In genomic region chr1:227124461-227124860, GRCh38 we compare ENCODE assay signal across 17 cellular contexts.
"Had no signal": no experiment of that assay in that cellular context is flagged by ENCODE, and none has a peak within 500 bp of the region (broad histone marks: within the 10 kb centered on the region; RNA-seq: fewer than 3 reads in every experiment).

No MANE protein-coding gene starts in this region.

- DNase-seq: activated CD4-positive, alpha-beta T cell treated with anti-CD3 and anti-CD28 coated beads for 48 hours; activated CD8-positive, alpha-beta T cell treated with anti-CD3 and anti-CD28 coated beads for 36 hours; activated gamma-delta T cell; activated T-cell treated with anti-CD3 and anti-CD28 coated beads, Interleukin-2, amount 50 U/mL, for 48 hours; amniotic stem cell; endodermal cell; erythroblast; hypothalamus; left colon; lower lobe of right lung; midbrain; psoas muscle; SK-N-SH; spleen; stimulated activated naive CD8-positive, alpha-beta T cell treated with anti-CD3 and anti-CD28 coated beads, Interleukin-15, amount 100 ng/mL, for 72 hours had no signal

- H3K9ac ChIP-seq: neural progenitor cell, SK-N-SH had no signal

- H2AFZ ChIP-seq: neural progenitor cell had no signal

- H3K9me3 ChIP-seq: lower lobe of right lung, psoas muscle, SK-N-SH, spleen, thoracic aorta had no signal

- H3K4me3 ChIP-seq: lower lobe of right lung, neural progenitor cell, psoas muscle, spleen, thoracic aorta had no signal

- H3K4me2 ChIP-seq: neural progenitor cell, SK-N-SH had no signal

- H3K27ac ChIP-seq: lower lobe of right lung, neural progenitor cell, psoas muscle, spleen, thoracic aorta had no signal

- H3K36me3 ChIP-seq: lower lobe of right lung, spleen, thoracic aorta had no signal

- H3K27me3 ChIP-seq: neural progenitor cell, spleen had no signal

- H3K4me1 ChIP-seq: lower lobe of right lung, psoas muscle, spleen had no signal
